In the genomic region with DNA sequence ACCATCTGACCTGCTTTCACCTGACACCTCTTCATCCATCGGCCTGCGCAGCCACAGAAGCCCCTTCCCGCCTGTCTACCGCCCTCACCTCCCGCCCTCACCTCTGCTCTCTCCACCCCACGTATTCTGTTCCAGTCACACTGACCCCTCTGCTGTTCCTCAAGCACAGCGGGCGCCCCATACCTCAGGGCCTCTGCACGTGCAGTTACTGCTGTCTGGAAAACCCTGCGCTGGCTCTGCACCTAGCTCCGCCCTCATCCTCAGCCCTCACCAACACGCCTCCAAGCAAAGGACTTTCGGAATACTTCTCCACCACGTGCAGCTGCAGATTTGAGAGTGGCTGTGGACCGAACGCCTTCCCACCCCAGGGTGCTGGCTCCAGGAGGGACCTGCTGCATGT, we compare ENCODE assay signal across 18 cellular contexts. TPM values are rescaled to one million over a fixed set of nuclear protein-coding genes. Genes with fewer than 3 reads are reported as not detected.
DNase-seq lines count a peak whose midpoint lies in the region; ATAC-seq, FAIRE-seq and TF ChIP-seq lines count a peak whose summit lies in the region.
"Had no signal": no experiment of that assay in that cellular context is flagged by ENCODE, and none has a peak within 500 bp of the region (broad histone marks: within the 10 kb centered on the region; RNA-seq: fewer than 3 reads in every experiment).

No MANE protein-coding gene starts in this region.

- H2BK5ac ChIP-seq in H1 (ENCODE audit: low read depth, low read length), result no peak overlapping the region

- CTCF ChIA-PET in HepG2 (lab: Yijun Ruan, JAX; ENCODE audit: low intra/inter-chr PET ratio, low total read pairs) (no interaction called here), H1 (lab: Charles Lee; ENCODE audit: partially characterized antibody) (interaction anchor here (0.7 to 1.4 kb wide), 3 partner anchors 11 to 206 kb away, joined by 3 read pairs; no protein-coding TSS in a partner anchor)
- CTCF ChIA-PET in CD8-positive, alpha-beta memory T cell (lab: Charles Lee), result no interaction called here

- H3K4me3 Mint-ChIP-seq in stimulated activated naive B cell treated with anti-CD40 and anti-IgM and Interleukin-4, amounts not matched to agents 10 μg/mL and 1 μg/mL and 100 μg/mL, for 72 hours, result no peak overlapping the region
- H3K4me3 Mint-ChIP-seq in CD8-positive, alpha-beta memory T cell, result no peak overlapping the region
- H3K4me3 Mint-ChIP-seq: CD4-positive, alpha-beta T cell; IgD-negative memory B cell had no signal

- H3K4me1 ChIP-seq in HepG2 (ENCODE audit: insufficient read depth, low read length), result no peaks in the 10 kb centered on the region
- no peaks in the 10 kb centered on the region for H3K4me1 ChIP-seq in right lobe of liver
- H3K4me1 ChIP-seq in H1 (replicated peaks in 1 of 4; ENCODE audit: control insufficient read depth in 3 of 4, insufficient read depth in 4 of 4, low read length in 3 of 4), result peaks cover 0 to 4% (median 0%) of the 10 kb centered on the region in 4 experiments; a peak in 1 of 7 replicates
- H3K4me1 ChIP-seq in CD8-positive, alpha-beta memory T cell (ENCODE audit: insufficient read depth, low read length), result no peaks in the 10 kb centered on the region
- H3K4me1 ChIP-seq in effector memory CD4-positive, alpha-beta T cell (ENCODE audit: control insufficient read depth, insufficient read depth, low read length, poor library complexity, severe bottlenecking), result no peaks in the 10 kb centered on the region

- H3K4me2 ChIP-seq in HepG2 (ENCODE audit: low read depth, low read length), result no peak overlapping the region
- H3K4me2 ChIP-seq in H1 (ENCODE audit: insufficient read depth in 1 of 2, low read depth in 2 of 2, low read length in 2 of 2), result no peak overlapping the region
- H3K4me2 ChIP-seq: KMS-11 had no signal

- no peaks in the 10 kb centered on the region for H3K79me1 ChIP-seq in H1 (ENCODE audit: low read depth, low read length)

- no peak overlapping the region for H3K23ac ChIP-seq in H1 (ENCODE audit: insufficient read length)

- peaks cover 0 to 2% of the 10 kb centered on the region in 2 donors for H3K9me3 Mint-ChIP-seq in stimulated activated naive B cell treated with anti-CD40 and anti-IgM and Interleukin-4, amounts not matched to agents 10 μg/mL and 1 μg/mL and 100 μg/mL, for 72 hours
- no peaks in the 10 kb centered on the region for H3K9me3 Mint-ChIP-seq in CD8-positive, alpha-beta memory T cell
- H3K9me3 Mint-ChIP-seq: CD4-positive, alpha-beta T cell; IgD-negative memory B cell had no signal

- H2AFZ ChIP-seq in HepG2 (ENCODE audit: low read length) (no peak overlapping the region), H1 (ENCODE audit: low read length) (no peak overlapping the region)

- no peak for TF ChIP-seq CTCF in HepG2 (CRISPR knock-in tag; IDR thresholded peaks at IDR 0.05)
- TF ChIP-seq CTCF in right lobe of liver (IDR thresholded peaks at IDR 0.05), result no peak
- TF ChIP-seq CTCF in H1 (IDR thresholded peaks at IDR 0.05; ENCODE audit: control extremely low read depth in 1 of 3, insufficient read depth in 1 of 3, low read depth in 1 of 3, low read length in 3 of 3), result no peak

- H3K4me3 ChIP-seq in HepG2 (replicated peaks in 1 of 3; ENCODE audit: insufficient read depth in 1 of 3, low read depth in 2 of 3, low read length in 3 of 3) (no peak overlapping the region), right lobe of liver (no peak overlapping the region), H1 (ENCODE audit: extremely low read depth in 1 of 4, insufficient read depth in 2 of 4, low read depth in 3 of 4, low read length in 4 of 4) (no peak overlapping the region)
- no peak overlapping the region for H3K4me3 ChIP-seq in CD8-positive, alpha-beta memory T cell (ENCODE audit: low read length)
- no peak overlapping the region for H3K4me3 ChIP-seq in effector memory CD4-positive, alpha-beta T cell (ENCODE audit: insufficient read depth, low read depth, low read length, poor library complexity, severe bottlenecking)

- H3K79me2 ChIP-seq in HepG2 (ENCODE audit: insufficient read depth, low read length) (no peaks in the 10 kb centered on the region), H1 (ENCODE audit: control insufficient read depth in 1 of 2, insufficient read depth in 2 of 2, low read length in 2 of 2) (no peaks in the 10 kb centered on the region)

- H3K27ac ChIP-seq in HepG2 (ENCODE audit: extremely low read length, insufficient read depth, low read length), result no peak overlapping the region
- no peak overlapping the region for H3K27ac ChIP-seq in right lobe of liver
- no peak overlapping the region for H3K27ac ChIP-seq in H1 (ENCODE audit: low read depth, low read length)
- H3K27ac ChIP-seq in CD8-positive, alpha-beta memory T cell (ENCODE audit: low read depth, low read length), result no peak overlapping the region
- no peak overlapping the region for H3K27ac ChIP-seq in effector memory CD4-positive, alpha-beta T cell (ENCODE audit: insufficient read depth, low read length, poor library complexity, severe bottlenecking)
- H3K27ac ChIP-seq: 22Rv1, KMS-11 had no signal

- ATAC-seq in HepG2 (no peak), right lobe of liver (no peak), HG03521 (IDR thresholded peaks at IDR 0.05; ENCODE audit: unreplicated experiment) (no peak)
- no peak for ATAC-seq in stimulated activated naive B cell treated with anti-CD40 and anti-IgM and Interleukin-4, amounts not matched to agents 10 μg/mL and 1 μg/mL and 100 μg/mL, for 72 hours (replicated peaks)
- ATAC-seq: HCT116 had no signal

- no peak overlapping the region for H2BK120ac ChIP-seq in H1 (replicated peaks; ENCODE audit: low read depth, low read length)

- peak overlapping the region; percentile 80 for H4K8ac ChIP-seq in H1 (ENCODE audit: extremely low read depth, insufficient read depth, low read length)

- in situ Hi-C loops in HepG2 (cut with HindIII; ENCODE audit: extremely low pct_ligation_motif_present, low pct_unique_long_range_greater_than_20kb), result no loop called here

- H3K4me1 Mint-ChIP-seq in stimulated activated naive B cell treated with anti-CD40 and anti-IgM and Interleukin-4, amounts not matched to agents 10 μg/mL and 1 μg/mL and 100 μg/mL, for 72 hours, result peaks cover 17 to 18% of the 10 kb centered on the region in 2 donors
- H3K4me1 Mint-ChIP-seq in CD8-positive, alpha-beta memory T cell, result no peaks in the 10 kb centered on the region

- no peak for TF ChIP-seq POLR2A in HepG2 (IDR thresholded peaks at IDR 0.05; ENCODE audit: insufficient read depth in 1 of 2, low read depth in 2 of 2, low read length in 2 of 2)
- no peak for TF ChIP-seq POLR2A in right lobe of liver (IDR thresholded peaks at IDR 0.05)
- TF ChIP-seq POLR2A in H1 (IDR thresholded peaks at IDR 0.05; ENCODE audit: control extremely low read depth in 1 of 2, low read depth in 2 of 2, low read length in 2 of 2), result no peak

- no peak overlapping the region for H4K5ac ChIP-seq in H1 (ENCODE audit: insufficient read length, low read depth, low read length)

- DNase-seq in HepG2 (ENCODE audit: low spot score) (no peak), right lobe of liver (no peak), H1 (ENCODE audit: low read depth in 1 of 2, low spot score in 2 of 2) (no peak)
- no peak for DNase-seq in stimulated activated naive B cell treated with anti-CD40 and anti-IgM and Interleukin-4, amounts not matched to agents 10 μg/mL and 1 μg/mL and 100 μg/mL, for 72 hours
- DNase-seq in CD8-positive, alpha-beta memory T cell, result no peak
- no peak for DNase-seq in effector memory CD4-positive, alpha-beta T cell
- DNase-seq: AML-193; C1 segment of cervical spinal cord; CD4-positive, alpha-beta T cell; DND-41; GDM1 had no signal

- no peaks in the 10 kb centered on the region for H3K36me3 ChIP-seq in HepG2 (replicated peaks in 1 of 2; ENCODE audit: control insufficient read depth in 1 of 2, insufficient read depth in 2 of 2, low read length in 2 of 2)
- no peaks in the 10 kb centered on the region for H3K36me3 ChIP-seq in right lobe of liver
- no peaks in the 10 kb centered on the region for H3K36me3 ChIP-seq in H1 (ENCODE audit: control insufficient read depth in 2 of 4, insufficient read depth in 4 of 4, low read length in 3 of 4)
- H3K36me3 ChIP-seq in CD8-positive, alpha-beta memory T cell (ENCODE audit: insufficient read depth, low read length), result no peaks in the 10 kb centered on the region
- no peaks in the 10 kb centered on the region for H3K36me3 ChIP-seq in effector memory CD4-positive, alpha-beta T cell (ENCODE audit: control insufficient read depth, insufficient read depth, low read length)

- no peak overlapping the region for H2AK5ac ChIP-seq in H1 (ENCODE audit: low read depth, low read length)

- peaks cover 42 to 90% of the 10 kb centered on the region in 2 experiments for H3K27me3 ChIP-seq in HepG2 (ENCODE audit: control insufficient read depth in 1 of 2, insufficient read depth in 2 of 2, low read length in 2 of 2)
- no peaks in the 10 kb centered on the region for H3K27me3 ChIP-seq in right lobe of liver
- 0 out of 7 replicates have a peak, but pooled peaks cover 0 to 2% (median 0%) of the 10 kb centered on the region in 4 experiments for H3K27me3 ChIP-seq in H1 (replicated peaks in 1 of 4; ENCODE audit: control insufficient read depth in 3 of 4, extremely low read depth in 1 of 4, insufficient read depth in 3 of 4, low read length in 3 of 4)
- no peaks in the 10 kb centered on the region for H3K27me3 ChIP-seq in CD8-positive, alpha-beta memory T cell (ENCODE audit: insufficient read depth, low read length, poor library complexity, severe bottlenecking)
- H3K27me3 ChIP-seq in effector memory CD4-positive, alpha-beta T cell (replicated peaks; ENCODE audit: control insufficient read depth, insufficient read depth, low read length, poor library complexity, severe bottlenecking), result no peaks in the 10 kb centered on the region

- peak overlapping the region; percentile 80 for H3K27ac Mint-ChIP-seq in stimulated activated naive B cell treated with anti-CD40 and anti-IgM and Interleukin-4, amounts not matched to agents 10 μg/mL and 1 μg/mL and 100 μg/mL, for 72 hours
- H3K27ac Mint-ChIP-seq in CD8-positive, alpha-beta memory T cell, result peak overlapping the region in 1 of 8 donors; percentile 65
- H3K27ac Mint-ChIP-seq: CD4-positive, alpha-beta T cell had no signal

- TF ChIP-seq EP300 in HepG2 (IDR thresholded peaks at IDR 0.05; ENCODE audit: low read depth in 2 of 2, low read length in 2 of 2), result no peak
- no peak for TF ChIP-seq EP300 in HepG2 (CRISPR knock-in tag; IDR thresholded peaks at IDR 0.05; ENCODE audit: borderline replicate concordance)
- TF ChIP-seq EP300 in H1 (IDR thresholded peaks at IDR 0.05; ENCODE audit: borderline replicate concordance in 1 of 2, low read depth in 2 of 2, low read length in 2 of 2), result no peak

- H3K27me3 Mint-ChIP-seq in stimulated activated naive B cell treated with anti-CD40 and anti-IgM and Interleukin-4, amounts not matched to agents 10 μg/mL and 1 μg/mL and 100 μg/mL, for 72 hours, result no peaks in the 10 kb centered on the region
- H3K27me3 Mint-ChIP-seq in CD8-positive, alpha-beta memory T cell, result no peaks in the 10 kb centered on the region
- H3K27me3 Mint-ChIP-seq: CD4-positive, alpha-beta T cell; IgD-negative memory B cell had no signal

- H3K9me3 ChIP-seq in HepG2 (ENCODE audit: low read length) (no peaks in the 10 kb centered on the region), right lobe of liver (no peaks in the 10 kb centered on the region), H1 (ENCODE audit: insufficient read depth in 2 of 2, low read depth in 1 of 2, low read length in 1 of 2) (no peaks in the 10 kb centered on the region)
- H3K9me3 ChIP-seq in CD8-positive, alpha-beta memory T cell (ENCODE audit: low read length), result no peaks in the 10 kb centered on the region
- H3K9me3 ChIP-seq in effector memory CD4-positive, alpha-beta T cell (ENCODE audit: control insufficient read depth, low read length), result no peaks in the 10 kb centered on the region

- WGBS in HepG2 (ENCODE audit: low lambda C conversion rate), result 38% methylated on average over 16 of the region's 16 CpGs
- 93% methylated on average over 12 of the region's 16 CpGs for WGBS in right lobe of liver (ENCODE audit: insufficient coverage, low coverage, low lambda C conversion rate, missing lambda C conversion rate)
- WGBS in H1 (ENCODE audit: extremely low coverage in 1 of 2, insufficient coverage in 1 of 2, insufficient read length in 1 of 2, insufficient replicate concordance in 2 of 2, low coverage in 1 of 2, low lambda C conversion rate in 2 of 2, missing lambda C conversion rate in 1 of 2), 2 experiments, result 90% methylated on average over 16 of the region's 16 CpGs; no CpG with 5 or more reads in 1 of the 2 experiments

- no peak overlapping the region for H2BK12ac ChIP-seq in H1 (ENCODE audit: low read depth, low read length)

- intact Hi-C loops in HepG2 (cut with micrococcal nuclease; ENCODE audit: unreplicated experiment), result no loop called here
- intact Hi-C loops in right lobe of liver (cut with DNase I), result no loop called here

- H4K20me1 ChIP-seq in HepG2 (ENCODE audit: insufficient read depth, low read length) (peaks cover 17% of the 10 kb centered on the region; the same call in 1 of the 2 replicates), H1 (replicated peaks in 1 of 2; ENCODE audit: control insufficient read depth in 1 of 2, insufficient read depth in 2 of 2, low read length in 2 of 2) (no peaks in the 10 kb centered on the region)

- no peak overlapping the region for H4K91ac ChIP-seq in H1 (replicated peaks; ENCODE audit: insufficient read length, low read length)

- H3K9ac ChIP-seq in HepG2 (ENCODE audit: insufficient read depth, low read depth, low read length) (no peak overlapping the region), H1 (replicated peaks in 1 of 4; ENCODE audit: extremely low read depth in 1 of 4, low read depth in 3 of 4, low read length in 3 of 4) (no peak overlapping the region)
- H3K9ac ChIP-seq: KMS-11 had no signal

- no peak overlapping the region for H2BK15ac ChIP-seq in H1 (ENCODE audit: low read length)

- TF ChIP-seq RAD21 in HepG2 (CRISPR knock-in tag; IDR thresholded peaks at IDR 0.05), result no peak
- TF ChIP-seq RAD21 in H1 (IDR thresholded peaks at IDR 0.05 in 1 of 2, conservative IDR thresholded peaks at IDR 0.05 in 1 of 2; ENCODE audit: low read depth in 2 of 2, low read length in 2 of 2), result no peak

- H3K18ac ChIP-seq in H1 (ENCODE audit: extremely low read depth, low read length), result no peak overlapping the region

- no peak overlapping the region for H3K4ac ChIP-seq in H1 (replicated peaks; ENCODE audit: insufficient read length, low read depth, low read length)

- POLR2A ChIA-PET in HepG2 (lab: Yijun Ruan, JAX) (no interaction called here), H1 (lab: Charles Lee; ENCODE audit: partially characterized antibody) (interaction anchor here (0.7 to 1.4 kb wide), 3 partner anchors 8 to 174 kb away, joined by 3 to 8 read pairs (median 3); no protein-coding TSS in a partner anchor)
- POLR2A ChIA-PET in CD8-positive, alpha-beta memory T cell (lab: Charles Lee), result no interaction called here

- no peak overlapping the region for H2BK20ac ChIP-seq in H1 (ENCODE audit: low read length)

- H3K23me2 ChIP-seq in H1 (ENCODE audit: low read depth, low read length), result no peaks in the 10 kb centered on the region

- H3K14ac ChIP-seq in H1 (ENCODE audit: insufficient read length), result no peak overlapping the region

- H3K56ac ChIP-seq in H1 (replicated peaks; ENCODE audit: insufficient read length, low read depth, low read length), result no peak overlapping the region

- no TSS peak for BruUV-seq in HepG2 (replicated peaks; lab: Mats Ljungman, UMichigan)

- no peak for FAIRE-seq in HepG2 (lab: Jason Lieb, UNC)
- FAIRE-seq in H1 (lab: Jason Lieb, UNC), result no peak
- FAIRE-seq: H54 had no signal

- peaks cover 35 to 44% of the 10 kb centered on the region in 2 donors for H3K36me3 Mint-ChIP-seq in stimulated activated naive B cell treated with anti-CD40 and anti-IgM and Interleukin-4, amounts not matched to agents 10 μg/mL and 1 μg/mL and 100 μg/mL, for 72 hours
- H3K36me3 Mint-ChIP-seq in CD8-positive, alpha-beta memory T cell, result no peaks in the 10 kb centered on the region

RNA-seq across cellular contexts. Expression of a gene that starts 24.6 kb away (rescaled TPM):
- total RNA-seq in HepG2 (2016; rRNA removed; fragmentation: Illumina TruSeq; extraction: Trizol) (not detected in 2 replicates), right lobe of liver (under 1 TPM in 1 of 6 experiments, not detected in 5; 0.37 TPM)
- total RNA-seq in HepG2 (2016; cell fraction: cytosol; rRNA removed; fragmentation: Illumina TruSeq; extraction: Trizol; ENCODE audit: low read depth), result not detected in 2 replicates
- total RNA-seq in HepG2 (2016; cell fraction: insoluble cytoplasmic fraction; rRNA removed; fragmentation: Illumina TruSeq; extraction: Trizol), result not detected in 2 replicates
- total RNA-seq in HepG2 (2016; cell fraction: membrane; rRNA removed; fragmentation: Illumina TruSeq; extraction: Trizol), result not detected in 2 replicates
- total RNA-seq in HepG2 (2016; cell fraction: nucleus; rRNA removed; fragmentation: Illumina TruSeq; extraction: Trizol), result not detected in 2 replicates
- polyA plus RNA-seq in HepG2 (2011; rRNA removed) (not detected in 2 replicates), H1 (2011; rRNA removed) (not detected in 2 replicates)
- not detected in 2 replicates for polyA plus RNA-seq in HepG2 (2011; cell fraction: cytosol; rRNA removed)
- not detected in 2 replicates for polyA plus RNA-seq in HepG2 (2011; cell fraction: nucleus; rRNA removed)
- not detected in 2 replicates for polyA plus RNA-seq in HepG2 (2012)
- not detected in 2 replicates for polyA plus RNA-seq in HepG2 (2016; cell fraction: cytosol; fragmentation: Illumina TruSeq; extraction: Trizol; ENCODE audit: low read depth)
- polyA plus RNA-seq in HepG2 (2016; cell fraction: insoluble cytoplasmic fraction; fragmentation: Illumina TruSeq; extraction: Trizol; ENCODE audit: low read depth), result not detected in 2 replicates
- polyA plus RNA-seq in HepG2 (2016; cell fraction: membrane; fragmentation: Illumina TruSeq; extraction: Trizol; ENCODE audit: low read depth), result not detected in 2 replicates
- polyA plus RNA-seq in HepG2 (2016; cell fraction: nucleus; fragmentation: Illumina TruSeq; extraction: Trizol; ENCODE audit: insufficient read depth, low read depth), result not detected in 2 replicates
- polyA minus RNA-seq in HepG2 (2011; rRNA and poly(A)+ RNA removed; ENCODE audit: low replicate concordance), result not detected in 2 replicates
- not detected in 2 replicates for polyA minus RNA-seq in HepG2 (2011; cell fraction: cytosol; rRNA and poly(A)+ RNA removed)
- not detected in 2 replicates for polyA minus RNA-seq in HepG2 (2011; cell fraction: nucleus; rRNA and poly(A)+ RNA removed)
- total RNA-seq in H1 (2021; fragmentation: NEBNext Ultra II Directional; extraction: Animal tissue kit (Norgen Biotek cat#: 25700)), result not detected in 2 replicates
- not detected for polyA plus RNA-seq in H1 (2011; cell fraction: cytosol; rRNA removed)
- polyA plus RNA-seq in H1 (2011; cell fraction: nucleus; rRNA removed), result 0.20 TPM
- 0.17 TPM in 1 of 4 replicates, not detected in the others for polyA plus RNA-seq in H1 (2012, experiment 1 of 2)
- not detected for polyA plus RNA-seq in H1 (2012, experiment 2 of 2)
- not detected for polyA plus RNA-seq in H1 (2013, experiment 1 of 2)
- polyA plus RNA-seq in H1 (2013, experiment 2 of 2), result not detected
- not detected in 2 replicates for polyA minus RNA-seq in H1 (2011; rRNA and poly(A)+ RNA removed)
- not detected for polyA minus RNA-seq in H1 (2011; cell fraction: cytosol; rRNA and poly(A)+ RNA removed)
- not detected for polyA minus RNA-seq in H1 (2011; cell fraction: nucleus; rRNA and poly(A)+ RNA removed)
- total RNA-seq in CD8-positive, alpha-beta memory T cell, result not detected
- not detected for polyA plus RNA-seq in CD8-positive, alpha-beta memory T cell
- total RNA-seq: CD4-positive, alpha-beta T cell; HT-29 had no signal
- polyA plus RNA-seq: IgD-negative memory B cell had no signal

RNA-seq across cellular contexts. Expression of a gene that starts 34.2 kb away (rescaled TPM):
- 107 and 158 TPM in 2 replicates for total RNA-seq in HepG2 (2016; rRNA removed; fragmentation: Illumina TruSeq; extraction: Trizol)
- total RNA-seq in HepG2 (2016; cell fraction: cytosol; rRNA removed; fragmentation: Illumina TruSeq; extraction: Trizol; ENCODE audit: low read depth), result 39.7 and 49.5 TPM in 2 replicates
- total RNA-seq in HepG2 (2016; cell fraction: insoluble cytoplasmic fraction; rRNA removed; fragmentation: Illumina TruSeq; extraction: Trizol), result 117 and 161 TPM in 2 replicates
- 55.4 and 64.8 TPM in 2 replicates for total RNA-seq in HepG2 (2016; cell fraction: membrane; rRNA removed; fragmentation: Illumina TruSeq; extraction: Trizol)
- total RNA-seq in HepG2 (2016; cell fraction: nucleus; rRNA removed; fragmentation: Illumina TruSeq; extraction: Trizol), result 54.9 and 68.3 TPM in 2 replicates
- polyA plus RNA-seq in HepG2 (2011; rRNA removed), result 94.9 and 96.3 TPM in 2 replicates
- polyA plus RNA-seq in HepG2 (2011; cell fraction: cytosol; rRNA removed), result 49.7 and 65.0 TPM in 2 replicates
- 60.0 and 63.3 TPM in 2 replicates for polyA plus RNA-seq in HepG2 (2011; cell fraction: nucleus; rRNA removed)
- 72.5 and 94.4 TPM in 2 replicates for polyA plus RNA-seq in HepG2 (2012)
- 51.9 and 69.2 TPM in 2 replicates for polyA plus RNA-seq in HepG2 (2016; cell fraction: cytosol; fragmentation: Illumina TruSeq; extraction: Trizol; ENCODE audit: low read depth)
- 217 and 222 TPM in 2 replicates for polyA plus RNA-seq in HepG2 (2016; cell fraction: insoluble cytoplasmic fraction; fragmentation: Illumina TruSeq; extraction: Trizol; ENCODE audit: low read depth)
- 75.4 and 76.3 TPM in 2 replicates for polyA plus RNA-seq in HepG2 (2016; cell fraction: membrane; fragmentation: Illumina TruSeq; extraction: Trizol; ENCODE audit: low read depth)
- 124 and 134 TPM in 2 replicates for polyA plus RNA-seq in HepG2 (2016; cell fraction: nucleus; fragmentation: Illumina TruSeq; extraction: Trizol; ENCODE audit: insufficient read depth, low read depth)
- 63.0 and 105 TPM in 2 replicates for polyA minus RNA-seq in HepG2 (2011; rRNA and poly(A)+ RNA removed; ENCODE audit: low replicate concordance)
- polyA minus RNA-seq in HepG2 (2011; cell fraction: cytosol; rRNA and poly(A)+ RNA removed), result 10.9 and 13.1 TPM in 2 replicates
- 45.4 and 54.3 TPM in 2 replicates for polyA minus RNA-seq in HepG2 (2011; cell fraction: nucleus; rRNA and poly(A)+ RNA removed)
- 10 to 100 TPM; 15.1 to 25.5 (median 20.1) TPM for total RNA-seq in right lobe of liver
- 94.0 and 98.7 TPM in 2 replicates for total RNA-seq in H1 (2021; fragmentation: NEBNext Ultra II Directional; extraction: Animal tissue kit (Norgen Biotek cat#: 25700))
- polyA plus RNA-seq in H1 (2011; rRNA removed), result 113 and 133 TPM in 2 replicates
- polyA plus RNA-seq in H1 (2011; cell fraction: cytosol; rRNA removed), result 98.2 TPM
- polyA plus RNA-seq in H1 (2011; cell fraction: nucleus; rRNA removed), result 131 TPM
- polyA plus RNA-seq in H1 (2012, experiment 1 of 2), result 129 to 276 TPM (median 222 TPM) in 4 replicates
- polyA plus RNA-seq in H1 (2012, experiment 2 of 2), result 213 TPM
- 84.6 TPM for polyA plus RNA-seq in H1 (2013, experiment 1 of 2)
- 84.6 TPM for polyA plus RNA-seq in H1 (2013, experiment 2 of 2)
- polyA minus RNA-seq in H1 (2011; rRNA and poly(A)+ RNA removed), result 61.8 and 63.2 TPM in 2 replicates
- 31.9 TPM for polyA minus RNA-seq in H1 (2011; cell fraction: cytosol; rRNA and poly(A)+ RNA removed)
- 47.8 TPM for polyA minus RNA-seq in H1 (2011; cell fraction: nucleus; rRNA and poly(A)+ RNA removed)
- 100 to 1,000 TPM in 1 of 2 experiments, 10 to 100 TPM in 1; 90.0 to 104 TPM for total RNA-seq in CD8-positive, alpha-beta memory T cell
- 106 TPM for polyA plus RNA-seq in CD8-positive, alpha-beta memory T cell

RNA-seq across cellular contexts. Expression of a gene that starts 34.3 kb away (rescaled TPM):
- total RNA-seq in HepG2 (2016; rRNA removed; fragmentation: Illumina TruSeq; extraction: Trizol), result 2.8 and 9.2 TPM in 2 replicates
- 3.6 and 3.7 TPM in 2 replicates for total RNA-seq in HepG2 (2016; cell fraction: cytosol; rRNA removed; fragmentation: Illumina TruSeq; extraction: Trizol; ENCODE audit: low read depth)
- total RNA-seq in HepG2 (2016; cell fraction: insoluble cytoplasmic fraction; rRNA removed; fragmentation: Illumina TruSeq; extraction: Trizol), result 2.6 and 11.0 TPM in 2 replicates
- total RNA-seq in HepG2 (2016; cell fraction: membrane; rRNA removed; fragmentation: Illumina TruSeq; extraction: Trizol), result 4.2 and 5.1 TPM in 2 replicates
- total RNA-seq in HepG2 (2016; cell fraction: nucleus; rRNA removed; fragmentation: Illumina TruSeq; extraction: Trizol), result 12.2 and 14.1 TPM in 2 replicates
- 9.5 and 9.8 TPM in 2 replicates for polyA plus RNA-seq in HepG2 (2011; rRNA removed)
- polyA plus RNA-seq in HepG2 (2011; cell fraction: cytosol; rRNA removed), result 7.1 and 10.3 TPM in 2 replicates
- 30.6 and 39.2 TPM in 2 replicates for polyA plus RNA-seq in HepG2 (2011; cell fraction: nucleus; rRNA removed)
- polyA plus RNA-seq in HepG2 (2012), result 8.2 and 13.0 TPM in 2 replicates
- 2.4 and 2.8 TPM in 2 replicates for polyA plus RNA-seq in HepG2 (2016; cell fraction: cytosol; fragmentation: Illumina TruSeq; extraction: Trizol; ENCODE audit: low read depth)
- 4.4 and 4.7 TPM in 2 replicates for polyA plus RNA-seq in HepG2 (2016; cell fraction: insoluble cytoplasmic fraction; fragmentation: Illumina TruSeq; extraction: Trizol; ENCODE audit: low read depth)
- polyA plus RNA-seq in HepG2 (2016; cell fraction: membrane; fragmentation: Illumina TruSeq; extraction: Trizol; ENCODE audit: low read depth), result 4.1 and 4.7 TPM in 2 replicates
- 27.3 and 29.9 TPM in 2 replicates for polyA plus RNA-seq in HepG2 (2016; cell fraction: nucleus; fragmentation: Illumina TruSeq; extraction: Trizol; ENCODE audit: insufficient read depth, low read depth)
- 11.5 and 13.9 TPM in 2 replicates for polyA minus RNA-seq in HepG2 (2011; rRNA and poly(A)+ RNA removed; ENCODE audit: low replicate concordance)
- 5.2 and 6.1 TPM in 2 replicates for polyA minus RNA-seq in HepG2 (2011; cell fraction: cytosol; rRNA and poly(A)+ RNA removed)
- 13.4 and 18.0 TPM in 2 replicates for polyA minus RNA-seq in HepG2 (2011; cell fraction: nucleus; rRNA and poly(A)+ RNA removed)
- 10 to 100 TPM in 5 of 6 experiments, 1 to 10 TPM in 1; 9.2 to 20.6 (median 16.5) TPM for total RNA-seq in right lobe of liver
- 17.8 and 22.4 TPM in 2 replicates for total RNA-seq in H1 (2021; fragmentation: NEBNext Ultra II Directional; extraction: Animal tissue kit (Norgen Biotek cat#: 25700))
- 8.9 and 12.7 TPM in 2 replicates for polyA plus RNA-seq in H1 (2011; rRNA removed)
- polyA plus RNA-seq in H1 (2011; cell fraction: cytosol; rRNA removed), result 9.8 TPM
- 28.1 TPM for polyA plus RNA-seq in H1 (2011; cell fraction: nucleus; rRNA removed)
- polyA plus RNA-seq in H1 (2012, experiment 1 of 2), result 15.7 to 17.2 TPM (median 16.7 TPM) in 4 replicates
- polyA plus RNA-seq in H1 (2012, experiment 2 of 2), result 11.6 TPM
- 14.6 TPM for polyA plus RNA-seq in H1 (2013, experiment 1 of 2)
- polyA plus RNA-seq in H1 (2013, experiment 2 of 2), result 15.0 TPM
- polyA minus RNA-seq in H1 (2011; rRNA and poly(A)+ RNA removed), result 7.5 and 10.5 TPM in 2 replicates
- 10.6 TPM for polyA minus RNA-seq in H1 (2011; cell fraction: cytosol; rRNA and poly(A)+ RNA removed)
- 22.3 TPM for polyA minus RNA-seq in H1 (2011; cell fraction: nucleus; rRNA and poly(A)+ RNA removed)
- total RNA-seq in CD8-positive, alpha-beta memory T cell, result 10 to 100 TPM; 19.2 to 22.5 TPM
- 13.0 TPM for polyA plus RNA-seq in CD8-positive, alpha-beta memory T cell
